In the genomic region with DNA sequence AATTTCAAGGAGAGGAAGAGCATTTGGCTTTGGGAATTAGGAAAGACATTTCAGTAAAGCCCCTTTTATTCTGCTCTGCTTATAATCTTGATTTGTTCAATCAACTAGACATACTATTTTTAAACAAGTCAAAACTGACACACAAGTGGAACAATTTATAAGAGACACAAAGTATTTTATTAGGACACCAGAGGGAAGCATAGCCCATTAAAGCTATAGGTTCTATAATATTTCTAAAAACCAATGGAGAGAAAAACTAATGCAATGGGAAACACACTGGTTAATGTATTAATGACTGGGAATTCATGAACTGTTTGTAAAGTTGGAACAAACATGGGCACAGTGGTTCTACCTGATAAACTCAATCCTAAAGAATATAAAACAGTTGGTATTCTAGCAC, we compare ENCODE assay signal across 21 cellular contexts. TPM values are rescaled to one million over a fixed set of nuclear protein-coding genes. Genes with fewer than 3 reads are reported as not detected.
DNase-seq lines count a peak whose midpoint lies in the region; ATAC-seq, FAIRE-seq and TF ChIP-seq lines count a peak whose summit lies in the region.
"Had no signal": no experiment of that assay in that cellular context is flagged by ENCODE, and none has a peak within 500 bp of the region (broad histone marks: within the 10 kb centered on the region; RNA-seq: fewer than 3 reads in every experiment).

No MANE protein-coding gene starts in this region.

- H3K9me3 ChIP-seq in MM.1S (replicated peaks; ENCODE audit: insufficient read depth, low read length) (no peaks in the 10 kb centered on the region), small intestine (ENCODE audit: control insufficient read depth, low read depth) (no peaks in the 10 kb centered on the region)
- H3K9me3 ChIP-seq: BE2C, heart left ventricle, psoas muscle, upper lobe of left lung had no signal

- peaks cover 6% of the 10 kb centered on the region; the same call in 1 of the 2 replicates for H3F3A ChIP-seq in MM.1S (ENCODE audit: insufficient read depth, low read length)

- no peak for ATAC-seq in natural killer cell treated with Interleukin-12 subunit alpha and Interleukin-12 subunit beta and Interleukin-15 and Interleukin-18, amount 100 ng/mL, for 72 hours
- ATAC-seq in natural killer cell (no peak), GM21515 (IDR thresholded peaks at IDR 0.05; ENCODE audit: unreplicated experiment) (no peak)
- ATAC-seq in central memory CD8-positive, alpha-beta T cell (replicated peaks; ENCODE audit: extremely low read depth, poor library complexity, severe bottlenecking), result no peak
- ATAC-seq: activated T-cell treated with anti-CD3 and anti-CD28 coated beads, Interleukin-2, amount 50 U/mL, for 4 hours; stimulated activated memory B cell treated with anti-CD40 and anti-IgM and Interleukin-4, amounts not matched to agents 10 μg/mL and 1 μg/mL and 100 μg/mL, for 72 hours had no signal

- H3K4me2 ChIP-seq in MM.1S (ENCODE audit: low read depth, low read length), result no peak overlapping the region

- no peak for FAIRE-seq in small intestine (lab: Jason Lieb, UNC)
- FAIRE-seq: GM18507 had no signal

- H3K27me3 Mint-ChIP-seq in natural killer cell treated with Interleukin-12 subunit alpha and Interleukin-12 subunit beta and Interleukin-15 and Interleukin-18, amount 100 ng/mL, for 72 hours, result no peaks in the 10 kb centered on the region
- H3K27me3 Mint-ChIP-seq in natural killer cell (ENCODE audit: low read depth in 2 of 2) (no peaks in the 10 kb centered on the region), type B pancreatic cell (no peaks in the 10 kb centered on the region)
- no peaks in the 10 kb centered on the region for H3K27me3 Mint-ChIP-seq in central memory CD8-positive, alpha-beta T cell
- H3K27me3 Mint-ChIP-seq: naive B cell; stimulated activated memory B cell treated with anti-CD40 and anti-IgM and Interleukin-4, amounts not matched to agents 10 μg/mL and 1 μg/mL and 100 μg/mL, for 72 hours had no signal

- DNase-seq in natural killer cell treated with Interleukin-12 subunit alpha and Interleukin-12 subunit beta and Interleukin-15 and Interleukin-18, amount 100 ng/mL, for 72 hours (ENCODE audit: low spot score), result no peak
- DNase-seq in natural killer cell (no peak), MM.1S (no peak), type B pancreatic cell (ENCODE audit: extremely low spot score, unreplicated experiment) (no peak), CD1c-positive myeloid dendritic cell (ENCODE audit: extremely low spot score) (no peak), small intestine (no peak)
- DNase-seq in central memory CD8-positive, alpha-beta T cell (ENCODE audit: low spot score in 2 of 2), result no peak
- DNase-seq: activated T-cell treated with anti-CD3 and anti-CD28 coated beads, Interleukin-2, amount 50 U/mL, for 4 hours; BE2C; DMS79 treated with DMSO at 0.1 percent for 48 hours; heart left ventricle; naive B cell; NCI-H2081; NCI-H510A treated with DMSO at 0.1 percent for 48 hours; psoas muscle; stimulated activated CD4-positive, alpha-beta T cell treated with anti-CD3 and anti-CD28 coated beads, Interleukin-12 subunit alpha, Interleukin-12 subunit beta, amount 100 ng/mL, for 4 hours; upper lobe of left lung had no signal

- TF ChIP-seq CTCF in natural killer cell (IDR thresholded peaks at IDR 0.05) (no peak), MM.1S (IDR thresholded peaks at IDR 0.05; ENCODE audit: low read length) (0 out of 2 replicates have a peak, but pooled peaks have one; percentile 4), type B pancreatic cell (conservative IDR thresholded peaks at IDR 0.05) (peak; percentile 18)

- H3K4me3 ChIP-seq in MM.1S (ENCODE audit: low read length) (no peak overlapping the region), small intestine (ENCODE audit: low read depth in 1 of 2, low read length in 2 of 2) (no peak overlapping the region)
- H3K4me3 ChIP-seq: heart left ventricle, lung, psoas muscle, upper lobe of left lung had no signal

- intact Hi-C loops in natural killer cell (cut with micrococcal nuclease), result no loop called here

- no peak overlapping the region for H3K9ac ChIP-seq in MM.1S (ENCODE audit: low read length)

- H3K79me2 ChIP-seq in MM.1S (ENCODE audit: low read length), result no peaks in the 10 kb centered on the region

- H3K4me3 Mint-ChIP-seq in natural killer cell treated with Interleukin-12 subunit alpha and Interleukin-12 subunit beta and Interleukin-15 and Interleukin-18, amount 100 ng/mL, for 72 hours, result no peak overlapping the region
- H3K4me3 Mint-ChIP-seq in natural killer cell (no peak overlapping the region), type B pancreatic cell (no peak overlapping the region)
- no peak overlapping the region for H3K4me3 Mint-ChIP-seq in central memory CD8-positive, alpha-beta T cell
- H3K4me3 Mint-ChIP-seq: activated T-cell treated with anti-CD3 and anti-CD28 coated beads, Interleukin-2, amount 50 U/mL, for 4 hours; naive B cell; stimulated activated memory B cell treated with anti-CD40 and anti-IgM and Interleukin-4, amounts not matched to agents 10 μg/mL and 1 μg/mL and 100 μg/mL, for 72 hours had no signal

- H3K4me1 ChIP-seq in MM.1S (ENCODE audit: low read length), result peaks cover 20% of the 10 kb centered on the region
- H3K4me1 ChIP-seq in small intestine (ENCODE audit: control insufficient read depth in 2 of 2, insufficient read depth in 1 of 2, low read depth in 1 of 2, low read length in 1 of 2), result no peaks in the 10 kb centered on the region
- H3K4me1 ChIP-seq: BE2C had no signal

- H2AFZ ChIP-seq in MM.1S (ENCODE audit: low read length), result no peak overlapping the region

- H3K36me3 ChIP-seq in MM.1S (replicated peaks; ENCODE audit: insufficient read depth, low read length) (no peaks in the 10 kb centered on the region), small intestine (ENCODE audit: control insufficient read depth in 2 of 2, insufficient read depth in 2 of 2, low read length in 2 of 2) (peaks cover 5 to 25% of the 10 kb centered on the region in 2 donors)

- H3K36me3 Mint-ChIP-seq in natural killer cell treated with Interleukin-12 subunit alpha and Interleukin-12 subunit beta and Interleukin-15 and Interleukin-18, amount 100 ng/mL, for 72 hours, result peaks cover 6% of the 10 kb centered on the region
- H3K36me3 Mint-ChIP-seq in natural killer cell (peaks cover 13% of the 10 kb centered on the region), type B pancreatic cell (peaks cover 14% of the 10 kb centered on the region)
- H3K36me3 Mint-ChIP-seq in central memory CD8-positive, alpha-beta T cell (ENCODE audit: insufficient read depth), result peaks cover 24% of the 10 kb centered on the region
- H3K36me3 Mint-ChIP-seq: naive B cell had no signal

- H3K4me1 Mint-ChIP-seq in natural killer cell treated with Interleukin-12 subunit alpha and Interleukin-12 subunit beta and Interleukin-15 and Interleukin-18, amount 100 ng/mL, for 72 hours (ENCODE audit: low read depth in 2 of 2), result peaks cover 0 to 9% of the 10 kb centered on the region in 2 donors
- H3K4me1 Mint-ChIP-seq in natural killer cell (no peaks in the 10 kb centered on the region), type B pancreatic cell (ENCODE audit: unreplicated experiment) (peaks cover 5% of the 10 kb centered on the region)
- H3K4me1 Mint-ChIP-seq in central memory CD8-positive, alpha-beta T cell, result no peaks in the 10 kb centered on the region
- H3K4me1 Mint-ChIP-seq: naive B cell had no signal

- H3K9me2 ChIP-seq in MM.1S (replicated peaks; ENCODE audit: insufficient read depth, low read length), result no peaks in the 10 kb centered on the region

- H3K9me3 Mint-ChIP-seq in natural killer cell treated with Interleukin-12 subunit alpha and Interleukin-12 subunit beta and Interleukin-15 and Interleukin-18, amount 100 ng/mL, for 72 hours, result no peaks in the 10 kb centered on the region
- H3K9me3 Mint-ChIP-seq in natural killer cell, result no peaks in the 10 kb centered on the region
- H3K9me3 Mint-ChIP-seq in central memory CD8-positive, alpha-beta T cell, result no peaks in the 10 kb centered on the region
- H3K9me3 Mint-ChIP-seq in type B pancreatic cell, result no peaks in the 10 kb centered on the region
- H3K9me3 Mint-ChIP-seq: activated T-cell treated with anti-CD3 and anti-CD28 coated beads, Interleukin-2, amount 50 U/mL, for 4 hours; naive B cell; stimulated activated memory B cell treated with anti-CD40 and anti-IgM and Interleukin-4, amounts not matched to agents 10 μg/mL and 1 μg/mL and 100 μg/mL, for 72 hours had no signal

- H3K27ac ChIP-seq in MM.1S (ENCODE audit: low read length), result no peak overlapping the region
- no peak overlapping the region for H3K27ac ChIP-seq in small intestine (ENCODE audit: low read depth in 1 of 2, low read length in 1 of 2)
- H3K27ac ChIP-seq: heart left ventricle, psoas muscle, upper lobe of left lung had no signal

- no peaks in the 10 kb centered on the region for H3K27me3 ChIP-seq in MM.1S (replicated peaks; ENCODE audit: insufficient read depth, low read length)
- H3K27me3 ChIP-seq in small intestine (ENCODE audit: control insufficient read depth in 2 of 2, insufficient read depth in 2 of 2, low read length in 2 of 2), result no peaks in the 10 kb centered on the region
- H3K27me3 ChIP-seq: BE2C, heart left ventricle, upper lobe of left lung had no signal

- no peaks in the 10 kb centered on the region for H4K20me1 ChIP-seq in MM.1S (ENCODE audit: insufficient read depth, low read length)

- peak overlapping the region; percentile 33 to 37 for H3K27ac Mint-ChIP-seq in natural killer cell treated with Interleukin-12 subunit alpha and Interleukin-12 subunit beta and Interleukin-15 and Interleukin-18, amount 100 ng/mL, for 72 hours
- no peak overlapping the region for H3K27ac Mint-ChIP-seq in natural killer cell
- H3K27ac Mint-ChIP-seq in central memory CD8-positive, alpha-beta T cell (ENCODE audit: low read depth), result peak overlapping the region; percentile 86
- H3K27ac Mint-ChIP-seq in type B pancreatic cell, result no peak overlapping the region
- H3K27ac Mint-ChIP-seq: naive B cell; stimulated activated memory B cell treated with anti-CD40 and anti-IgM and Interleukin-4, amounts not matched to agents 10 μg/mL and 1 μg/mL and 100 μg/mL, for 72 hours had no signal

RNA-seq across cellular contexts. Expression of a gene that starts 15.3 kb away (rescaled TPM):
- total RNA-seq in natural killer cell treated with Interleukin-12 subunit alpha and Interleukin-12 subunit beta and Interleukin-15 and Interleukin-18, amount 100 ng/mL, for 72 hours, result 100 to 1,000 TPM in 1 of 2 donors, 10 to 100 TPM in 1; 72.1 to 115 TPM
- total RNA-seq in natural killer cell, result 10 to 100 TPM; 69.9 to 81.2 (median 75.8) TPM
- 32.5 and 59.7 TPM in 2 replicates for total RNA-seq in type B pancreatic cell (ENCODE audit: low replicate concordance)
- 10 to 100 TPM; 10.1 to 22.3 (median 15.4) TPM for polyA plus RNA-seq in small intestine

Comparison
In these comparisons a context has a peak if more than half of its experiments do, and no peak if none do; other contexts are left out.
1. H3K27ac Mint-ChIP-seq: peak in natural killer cell treated with Interleukin-12 subunit alpha and Interleukin-12 subunit beta and Interleukin-15 and Interleukin-18, amount 100 ng/mL, for 72 hours (2 of 2) and central memory CD8-positive, alpha-beta T cell (single experiment); none in natural killer cell (0 of 2) and type B pancreatic cell (single experiment).